1 cellular context compared by ENCODE assay signal in genomic region chr3:101204246-101204645, GRCh38.
TF ChIP-seq lines count a peak whose summit lies in the region.

No MANE protein-coding gene starts in this region.

TF ChIP-seq in H1, 55 proteins besides CTCF, POLR2A, EP300 and RAD21:
- TF ChIP-seq, protein P1, sequence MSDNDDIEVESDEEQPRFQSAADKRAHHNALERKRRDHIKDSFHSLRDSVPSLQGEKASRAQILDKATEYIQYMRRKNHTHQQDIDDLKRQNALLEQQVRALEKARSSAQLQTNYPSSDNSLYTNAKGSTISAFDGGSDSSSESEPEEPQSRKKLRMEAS (IDR thresholded peaks at IDR 0.05): 0 out of 2 replicates have a peak, but pooled peaks have one; percentile 14
- TF ChIP-seq SAP30 (IDR thresholded peaks at IDR 0.05; ENCODE audit: insufficient read depth, insufficient replicate concordance, low read length): no peak
